19 cellular contexts compared by ENCODE assay signal in genomic region chr7:155619634-155620271, GRCh38.
"Had no signal": no experiment of that assay in that cellular context is flagged by ENCODE, and none has a peak within 500 bp of the region (broad histone marks: within the 10 kb centered on the region; RNA-seq: fewer than 3 reads in every experiment).

No MANE protein-coding gene starts in this region.

- H3K4me3 ChIP-seq: neural progenitor cell, tibial artery had no signal

- H3K9me3 ChIP-seq: SK-N-SH, tibial artery had no signal

- H3K4me3 Mint-ChIP-seq: activated naive CD8-positive, alpha-beta T cell treated with anti-CD3 and anti-CD28 coated beads for 36 hours; activated T-helper 1 cell treated with anti-CD3 and anti-CD28 coated beads, Interleukin-12 subunit alpha, Interleukin-12 subunit beta, Interleukin-2, Interleukin-4 antibody, amounts not matched to agents 30 ng/mL and 10 ng/mL and 1 ng/mL, durations not matched to agents 14 hours and 24 hours and 36 hours; endodermal cell; immature natural killer cell; memory B cell; neural progenitor cell; stimulated activated naive B cell treated with anti-CD40 and anti-IgM and Interleukin-4, amounts not matched to agents 10 μg/mL and 1 μg/mL and 100 μg/mL, for 72 hours had no signal

- H3K27me3 ChIP-seq: neural progenitor cell had no signal

- H3K27ac ChIP-seq: neural progenitor cell, tibial artery had no signal

- H3K4me1 Mint-ChIP-seq: activated naive CD8-positive, alpha-beta T cell treated with anti-CD3 and anti-CD28 coated beads for 36 hours; immature natural killer cell; stimulated activated naive B cell treated with anti-CD40 and anti-IgM and Interleukin-4, amounts not matched to agents 10 μg/mL and 1 μg/mL and 100 μg/mL, for 72 hours had no signal

- H3K27me3 Mint-ChIP-seq: activated naive CD8-positive, alpha-beta T cell treated with anti-CD3 and anti-CD28 coated beads for 36 hours; memory B cell; stimulated activated naive B cell treated with anti-CD40 and anti-IgM and Interleukin-4, amounts not matched to agents 10 μg/mL and 1 μg/mL and 100 μg/mL, for 72 hours had no signal

- ATAC-seq: activated CD4-positive, CD25-positive, alpha-beta regulatory T cell treated with anti-CD3 and anti-CD28 coated beads, Interleukin-2, amount 50 U/mL, for 24 hours; stimulated activated naive B cell treated with anti-CD40 and anti-IgM and Interleukin-4, amounts not matched to agents 10 μg/mL and 1 μg/mL and 100 μg/mL, for 72 hours had no signal

- H3K27ac Mint-ChIP-seq: activated T-helper 1 cell treated with anti-CD3 and anti-CD28 coated beads, Interleukin-12 subunit alpha, Interleukin-12 subunit beta, Interleukin-2, Interleukin-4 antibody, amounts not matched to agents 30 ng/mL and 10 ng/mL and 1 ng/mL, durations not matched to agents 14 hours and 24 hours and 36 hours; endodermal cell; immature natural killer cell; memory B cell; neural progenitor cell had no signal

- H3K36me3 ChIP-seq: neural progenitor cell, tibial artery had no signal

- DNase-seq: activated CD4-positive, alpha-beta T cell treated with anti-CD3 and anti-CD28 coated beads, Interleukin-2, amount 50 U/mL, for 1 hour; activated CD8-positive, alpha-beta memory T cell treated with anti-CD3 and anti-CD28 coated beads for 24 hours; activated naive CD8-positive, alpha-beta T cell treated with anti-CD3 and anti-CD28 coated beads for 36 hours; amygdala; cerebellar nuclear complex; dermis blood vessel endothelial cell; head of caudate nucleus; immature natural killer cell; SK-N-SH; stimulated activated CD4-positive, alpha-beta T cell treated with anti-CD3 and anti-CD28 coated beads, Interleukin-12 subunit alpha, Interleukin-12 subunit beta, amount 100 ng/mL, for 4 hours; stimulated activated naive B cell treated with anti-CD40 and anti-IgM and Interleukin-4, amounts not matched to agents 10 μg/mL and 1 μg/mL and 100 μg/mL, for 72 hours; T-helper 1 cell; T1000; tibial artery had no signal

- H3K4me1 ChIP-seq: neural progenitor cell, tibial artery had no signal

- H3K9ac ChIP-seq: neural progenitor cell, SK-N-SH had no signal
